ENCODE assay signal across 8 cellular contexts in genomic region chr1:178282949-178283367, GRCh38.
DNase-seq lines count a peak whose midpoint lies in the region; ATAC-seq and TF ChIP-seq lines count a peak whose summit lies in the region.

No MANE protein-coding gene starts in this region.

- no peaks in the 10 kb centered on the region for H3K27me3 ChIP-seq in PC-9 (ENCODE audit: insufficient read depth, low read depth)
- no peaks in the 10 kb centered on the region for H3K27me3 ChIP-seq in fibroblast of lung (ENCODE audit: control insufficient read depth, insufficient read depth, low read length)

- H3K4me1 ChIP-seq in PC-9 (replicated peaks; ENCODE audit: insufficient read depth) (peaks cover 27% of the 10 kb centered on the region), fibroblast of lung (ENCODE audit: control insufficient read depth, extremely low read depth, insufficient read depth, low read length) (no peaks in the 10 kb centered on the region)

- H3K36me3 ChIP-seq in PC-9 (ENCODE audit: low read depth) (peaks cover 12% of the 10 kb centered on the region; the same call in 1 of the 2 replicates), fibroblast of lung (ENCODE audit: control insufficient read depth, insufficient read depth, low read length) (no peaks in the 10 kb centered on the region)

- H3K9me3 ChIP-seq in PC-9 (ENCODE audit: insufficient read depth, low read depth) (no peaks in the 10 kb centered on the region), fibroblast of lung (ENCODE audit: control insufficient read depth, insufficient read depth, low read depth, low read length) (no peaks in the 10 kb centered on the region)

- POLR2A ChIA-PET in PC-9 (lab: Charles Lee; ENCODE audit: unreplicated experiment) = no interaction called here
- POLR2A ChIA-PET in activated CD4-positive, alpha-beta T cell treated with anti-CD3 and anti-CD28 coated beads, Interleukin-2, amount 10 ng/mL, durations not matched to agents 7 days and 5 days (lab: Charles Lee) = no interaction called here

- H3K79me2 ChIP-seq in PC-9 (ENCODE audit: low read depth) (peaks cover 15% of the 10 kb centered on the region; the same call in 1 of the 2 replicates), fibroblast of lung (ENCODE audit: control insufficient read depth, insufficient read depth, low read length) (no peaks in the 10 kb centered on the region)

- H3F3A ChIP-seq in PC-9 (ENCODE audit: insufficient read depth, low read depth) = 0 out of 2 replicates have a peak, but pooled peaks cover 10% of the 10 kb centered on the region

- no peak overlapping the region for H3K4me3 Mint-ChIP-seq in activated CD4-positive, alpha-beta T cell treated with anti-CD3 and anti-CD28 coated beads, Interleukin-2, amount 10 ng/mL, durations not matched to agents 7 days and 5 days

- H3K4me2 ChIP-seq in PC-9 (no peak overlapping the region), fibroblast of lung (ENCODE audit: extremely low read depth, insufficient read depth, low read length) (no peak overlapping the region)

- 0 out of 2 replicates have a peak overlapping the region, but pooled peaks have one; percentile 25 for H3K27ac ChIP-seq in PC-9
- H3K27ac ChIP-seq in fibroblast of lung (ENCODE audit: insufficient read depth, low read length) = no peak overlapping the region

- H3K27me3 Mint-ChIP-seq in activated CD4-positive, alpha-beta T cell treated with anti-CD3 and anti-CD28 coated beads, Interleukin-2, amount 10 ng/mL, durations not matched to agents 7 days and 5 days = no peaks in the 10 kb centered on the region

- H4K20me1 ChIP-seq in PC-9 (ENCODE audit: insufficient read depth) (no peaks in the 10 kb centered on the region), fibroblast of lung (ENCODE audit: control insufficient read depth, extremely low read depth, insufficient read depth, low read length) (no peaks in the 10 kb centered on the region)

- no peak overlapping the region for H2AFZ ChIP-seq in PC-9
- H2AFZ ChIP-seq in fibroblast of lung (ENCODE audit: low read length) = no peak overlapping the region

- H3K9ac ChIP-seq in fibroblast of lung (ENCODE audit: insufficient read depth, low read length) = no peak overlapping the region

- no peaks in the 10 kb centered on the region for H3K36me3 Mint-ChIP-seq in activated CD4-positive, alpha-beta T cell treated with anti-CD3 and anti-CD28 coated beads, Interleukin-2, amount 10 ng/mL, durations not matched to agents 7 days and 5 days (ENCODE audit: low read depth)

- no peak overlapping the region for H3K27ac Mint-ChIP-seq in activated CD4-positive, alpha-beta T cell treated with anti-CD3 and anti-CD28 coated beads, Interleukin-2, amount 10 ng/mL, durations not matched to agents 7 days and 5 days

- H3K9me3 Mint-ChIP-seq in activated CD4-positive, alpha-beta T cell treated with anti-CD3 and anti-CD28 coated beads, Interleukin-2, amount 10 ng/mL, durations not matched to agents 7 days and 5 days = no peaks in the 10 kb centered on the region

- no TSS peak for BruUV-seq in PC-9 (replicated peaks; lab: Mats Ljungman, UMichigan)

- no peaks in the 10 kb centered on the region for H3K4me1 Mint-ChIP-seq in activated CD4-positive, alpha-beta T cell treated with anti-CD3 and anti-CD28 coated beads, Interleukin-2, amount 10 ng/mL, durations not matched to agents 7 days and 5 days

- intact Hi-C loops in PC-9 (cut with micrococcal nuclease; ENCODE audit: unreplicated experiment) = loop anchor here (1.0 to 5.0 kb wide), 5 partner anchors 91 to 326 kb away; partner anchors contain the start of gene RASAL2

- no peaks in the 10 kb centered on the region for H3K9me2 ChIP-seq in PC-9 (ENCODE audit: insufficient read depth)

- CTCF ChIA-PET in PC-9 (lab: Charles Lee) = interaction anchor here (0.7 to 2.2 kb wide), 2 partner anchors 190 to 251 kb away, joined by 4 to 11 read pairs; no protein-coding TSS in a partner anchor
- CTCF ChIA-PET in activated CD4-positive, alpha-beta T cell treated with anti-CD3 and anti-CD28 coated beads, Interleukin-2, amount 10 ng/mL, durations not matched to agents 7 days and 5 days (lab: Charles Lee) = no interaction called here

- peak; percentile 68 for TF ChIP-seq CTCF in PC-9 (conservative IDR thresholded peaks at IDR 0.05)
- peak; percentile 28 to 68 for TF ChIP-seq CTCF in fibroblast of lung (conservative IDR thresholded peaks at IDR 0.05 in 1 of 2, IDR thresholded peaks at IDR 0.05 in 1 of 2; ENCODE audit: low read depth in 1 of 2, low read length in 2 of 2)

- peak; percentile 78 for DNase-seq in HCEC 1CT
- peak in 1 of 2 experiments; percentile 67 for DNase-seq in PC-9
- peak; percentile 68 to 86 for DNase-seq in fibroblast of lung (ENCODE audit: low read depth in 2 of 2)
- peak; percentile 63 for DNase-seq in skeletal muscle cell (ENCODE audit: low read depth)
- DNase-seq in activated CD4-positive, alpha-beta T cell treated with anti-CD3 and anti-CD28 coated beads, Interleukin-2, amount 10 ng/mL, durations not matched to agents 7 days and 5 days = no peak

- H3K4me3 ChIP-seq in PC-9 = no peak overlapping the region
- no peak overlapping the region for H3K4me3 ChIP-seq in fibroblast of lung (replicated peaks in 1 of 4; ENCODE audit: control extremely low read depth in 1 of 4, insufficient read depth in 1 of 4, low read depth in 3 of 4, low read length in 4 of 4)
- H3K4me3 ChIP-seq in skeletal muscle cell (ENCODE audit: low read depth, low read length) = no peak overlapping the region

- ATAC-seq in GM21528 (IDR thresholded peaks at IDR 0.05; ENCODE audit: low FRiP score, unreplicated experiment) (no peak), HG03280 (IDR thresholded peaks at IDR 0.05; ENCODE audit: unreplicated experiment) (no peak), GM18907 (IDR thresholded peaks at IDR 0.05; ENCODE audit: unreplicated experiment) (no peak)
